ENCODE assay signal across 1 cellular context in the genomic region with DNA sequence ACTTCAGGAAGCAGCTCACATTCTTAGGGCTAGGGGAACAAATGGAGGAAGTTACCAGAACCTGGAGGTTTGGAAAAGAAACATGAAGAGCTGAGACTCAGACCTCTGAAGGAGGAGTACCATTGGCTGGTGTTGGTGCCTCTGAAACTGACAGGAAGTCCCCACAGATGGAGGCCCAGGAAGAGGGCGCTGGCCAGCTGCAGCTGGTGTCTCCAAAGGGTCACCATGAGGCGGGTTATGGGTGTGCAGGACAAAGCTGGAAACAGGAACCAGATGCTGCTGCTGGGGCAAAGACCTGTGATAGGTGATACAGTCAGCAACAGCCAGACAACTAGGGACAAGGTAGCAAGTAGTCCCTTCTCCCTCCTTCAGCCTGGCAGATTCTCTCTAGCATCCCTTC.
TF ChIP-seq lines count a peak whose summit lies in the region.

No MANE protein-coding gene starts in this region.

TF ChIP-seq in HepG2, 621 proteins besides CTCF, POLR2A, EP300 and RAD21 (continued from another document):
- TF ChIP-seq, protein P1, sequence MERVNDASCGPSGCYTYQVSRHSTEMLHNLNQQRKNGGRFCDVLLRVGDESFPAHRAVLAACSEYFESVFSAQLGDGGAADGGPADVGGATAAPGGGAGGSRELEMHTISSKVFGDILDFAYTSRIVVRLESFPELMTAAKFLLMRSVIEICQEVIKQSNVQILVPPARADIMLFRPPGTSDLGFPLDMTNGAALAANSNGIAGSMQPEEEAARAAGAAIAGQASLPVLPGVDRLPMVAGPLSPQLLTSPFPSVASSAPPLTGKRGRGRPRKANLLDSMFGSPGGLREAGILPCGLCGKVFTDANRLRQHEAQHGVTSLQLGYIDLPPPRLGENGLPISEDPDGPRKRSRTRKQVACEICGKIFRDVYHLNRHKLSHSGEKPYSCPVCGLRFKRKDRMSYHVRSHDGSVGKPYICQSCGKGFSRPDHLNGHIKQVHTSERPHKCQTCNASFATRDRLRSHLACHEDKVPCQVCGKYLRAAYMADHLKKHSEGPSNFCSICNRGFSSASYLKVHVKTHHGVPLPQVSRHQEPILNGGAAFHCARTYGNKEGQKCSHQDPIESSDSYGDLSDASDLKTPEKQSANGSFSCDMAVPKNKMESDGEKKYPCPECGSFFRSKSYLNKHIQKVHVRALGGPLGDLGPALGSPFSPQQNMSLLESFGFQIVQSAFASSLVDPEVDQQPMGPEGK (CRISPR knock-in tag; IDR thresholded peaks at IDR 0.05): no peak
- TF ChIP-seq GABPB1 (CRISPR knock-in tag; IDR thresholded peaks at IDR 0.05): peak; percentile 38; the same call in 1 of the 2 replicates
